Comparison of ENCODE assay signal across 8 cellular contexts in genomic region chr19:18418725-18419194, GRCh38. TPM values are rescaled to one million over a fixed set of nuclear protein-coding genes. Genes with fewer than 3 reads are reported as not detected.
A peak's percentile ranks its signal among the peaks of the same experiment; 100 is the strongest.
DNase-seq lines count a peak whose midpoint lies in the region; ATAC-seq, FAIRE-seq and TF ChIP-seq lines count a peak whose summit lies in the region.

No MANE protein-coding gene starts in this region.

- H3K27me3 ChIP-seq in DOHH2 (ENCODE audit: control insufficient read depth, low read length), result no peaks in the 10 kb centered on the region

- peak overlapping the region; percentile 68 for H3K27ac Mint-ChIP-seq in activated naive CD8-positive, alpha-beta T cell

- H3K9me2 ChIP-seq in DOHH2 (replicated peaks; ENCODE audit: control insufficient read depth, low read length), result no peaks in the 10 kb centered on the region

- no peaks in the 10 kb centered on the region for H3K9me3 Mint-ChIP-seq in activated naive CD8-positive, alpha-beta T cell (ENCODE audit: low read depth)

- peak overlapping the region; percentile 87 for H3K27ac ChIP-seq in DOHH2 (ENCODE audit: low read depth, low read length)

- no peaks in the 10 kb centered on the region for H3K27me3 Mint-ChIP-seq in activated naive CD8-positive, alpha-beta T cell

- peak; percentile 33 for FAIRE-seq in HTR-8/SVneo (lab: Jason Lieb, UNC)

- H3K4me1 Mint-ChIP-seq in activated naive CD8-positive, alpha-beta T cell (ENCODE audit: low read depth), result peaks cover 66% of the 10 kb centered on the region

- no peak for TF ChIP-seq CTCF in DOHH2 (IDR thresholded peaks at IDR 0.05; ENCODE audit: low read depth, low read length, poor library complexity, severe bottlenecking)

- no peaks in the 10 kb centered on the region for H3K36me3 Mint-ChIP-seq in activated naive CD8-positive, alpha-beta T cell

- H3K4me3 Mint-ChIP-seq in activated naive CD8-positive, alpha-beta T cell, result peak overlapping the region; percentile 84

- H4K20me1 ChIP-seq in DOHH2 (ENCODE audit: control insufficient read depth, insufficient read depth, low read depth, low read length), result peaks cover 10% of the 10 kb centered on the region; the same call in 1 of the 2 replicates

- DNase-seq in HTR-8/SVneo (ENCODE audit: insufficient read length, low spot score) (no peak), left ventricle myocardium superior (peak; percentile 73), skeletal muscle cell (ENCODE audit: low read depth) (no peak), NCI-H510A (lab: John Stamatoyannopoulos, UW) (no peak)

- intact Hi-C loops in left ventricle myocardium superior (cut with micrococcal nuclease), result no loop called here

- H3F3A ChIP-seq in DOHH2 (ENCODE audit: control insufficient read depth, insufficient read depth), result peaks cover 37% of the 10 kb centered on the region

- H3K4me3 ChIP-seq in DOHH2 (ENCODE audit: low read length) (peak overlapping the region; percentile 90), skeletal muscle cell (ENCODE audit: low read depth, low read length) (peak overlapping the region; percentile 71)

- peaks cover 43% of the 10 kb centered on the region for H3K79me2 ChIP-seq in DOHH2 (ENCODE audit: control insufficient read depth, low read length)

- H3K9me3 ChIP-seq in DOHH2 (ENCODE audit: control insufficient read depth, insufficient read depth, low read length), result no peaks in the 10 kb centered on the region

- peaks cover 81% of the 10 kb centered on the region for H3K4me1 ChIP-seq in DOHH2 (ENCODE audit: control insufficient read depth, low read length)

- ATAC-seq in left ventricle myocardium superior (peak; percentile 1), HG03439 (IDR thresholded peaks at IDR 0.05; ENCODE audit: unreplicated experiment) (no peak), GM21576 (IDR thresholded peaks at IDR 0.05; ENCODE audit: unreplicated experiment) (no peak)

- peak overlapping the region; percentile 78 for H3K4me2 ChIP-seq in DOHH2 (ENCODE audit: low read length)

- peaks cover 27% of the 10 kb centered on the region for H3K36me3 ChIP-seq in DOHH2 (ENCODE audit: control insufficient read depth, low read length)

RNA-seq across cellular contexts. Expression of gene SSBP4, which starts 0.4 kb away (rescaled TPM):
- total RNA-seq in left ventricle myocardium superior, result 36.4 TPM

RNA-seq across cellular contexts. Expression of gene ISYNA1, which starts 19.2 kb away (rescaled TPM):
- total RNA-seq in left ventricle myocardium superior, result 24.4 TPM

RNA-seq across cellular contexts. Expression of gene LRRC25, which starts 21.3 kb away (rescaled TPM):
- 2.9 TPM for total RNA-seq in left ventricle myocardium superior

RNA-seq across cellular contexts. Expression of gene GDF15, which starts 32.8 kb away (rescaled TPM):
- total RNA-seq in left ventricle myocardium superior, result 0.27 TPM
